1 cellular context compared by ENCODE assay signal in the genomic region with DNA sequence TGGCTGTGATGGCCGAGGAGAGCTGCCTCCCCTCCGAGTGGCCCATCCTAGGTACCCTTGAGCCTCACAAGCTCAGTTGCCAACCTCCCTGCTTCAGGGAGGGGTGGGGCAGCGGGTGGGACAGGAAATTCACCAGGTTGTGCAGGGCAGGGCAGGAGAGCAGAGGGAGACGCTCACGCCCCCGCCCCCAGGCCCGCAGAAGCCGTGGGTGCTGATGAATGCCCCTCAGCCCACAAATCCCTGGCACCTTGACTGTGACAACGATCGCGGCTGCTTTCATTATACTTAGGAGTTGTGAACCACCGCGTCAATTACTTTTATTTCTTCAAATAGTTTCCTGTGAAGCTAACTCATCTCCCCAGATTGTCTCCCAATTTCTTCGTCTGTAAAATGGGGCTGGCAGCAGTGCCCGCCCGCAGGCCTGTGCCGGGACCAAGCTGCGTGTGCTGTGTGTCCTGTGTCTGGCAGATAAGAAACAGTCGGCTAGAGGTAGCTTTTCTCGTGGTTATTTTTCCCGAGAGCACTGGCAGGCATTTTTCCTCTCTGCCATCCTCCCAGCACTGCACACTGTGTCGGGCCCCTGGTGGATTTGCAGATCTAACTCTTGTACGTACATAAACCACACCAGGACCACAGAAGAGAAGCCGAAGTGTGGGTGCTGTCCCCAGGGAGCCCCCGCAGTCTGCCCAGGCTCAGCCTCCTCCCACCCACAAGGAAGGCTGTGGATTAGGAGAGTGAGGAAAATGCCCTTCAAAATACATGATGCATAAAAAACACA.
TF ChIP-seq lines count a peak whose summit lies in the region.

No MANE protein-coding gene starts in this region.

TF ChIP-seq in HEK293, 187 proteins besides CTCF, POLR2A, EP300 and RAD21 (continued from another document):
- TF ChIP-seq, protein P1, sequence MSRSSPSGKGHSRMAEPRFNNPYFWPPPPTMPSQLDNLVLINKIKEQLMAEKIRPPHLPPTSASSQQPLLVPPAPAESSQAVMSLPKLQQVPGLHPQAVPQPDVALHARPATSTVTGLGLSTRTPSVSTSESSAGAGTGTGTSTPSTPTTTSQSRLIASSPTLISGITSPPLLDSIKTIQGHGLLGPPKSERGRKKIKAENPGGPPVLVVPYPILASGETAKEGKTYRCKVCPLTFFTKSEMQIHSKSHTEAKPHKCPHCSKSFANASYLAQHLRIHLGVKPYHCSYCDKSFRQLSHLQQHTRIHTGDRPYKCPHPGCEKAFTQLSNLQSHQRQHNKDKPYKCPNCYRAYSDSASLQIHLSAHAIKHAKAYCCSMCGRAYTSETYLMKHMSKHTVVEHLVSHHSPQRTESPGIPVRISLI (tag by site-specific recombination; IDR thresholded peaks at IDR 0.05): no peak
- TF ChIP-seq ZNF23 (tag by site-specific recombination; IDR thresholded peaks at IDR 0.05; ENCODE audit: borderline replicate concordance) (no peak), TCF7L2 (IDR thresholded peaks at IDR 0.05; ENCODE audit: borderline replicate concordance, low read depth, low read length) (no peak)
- TF ChIP-seq, protein P2, sequence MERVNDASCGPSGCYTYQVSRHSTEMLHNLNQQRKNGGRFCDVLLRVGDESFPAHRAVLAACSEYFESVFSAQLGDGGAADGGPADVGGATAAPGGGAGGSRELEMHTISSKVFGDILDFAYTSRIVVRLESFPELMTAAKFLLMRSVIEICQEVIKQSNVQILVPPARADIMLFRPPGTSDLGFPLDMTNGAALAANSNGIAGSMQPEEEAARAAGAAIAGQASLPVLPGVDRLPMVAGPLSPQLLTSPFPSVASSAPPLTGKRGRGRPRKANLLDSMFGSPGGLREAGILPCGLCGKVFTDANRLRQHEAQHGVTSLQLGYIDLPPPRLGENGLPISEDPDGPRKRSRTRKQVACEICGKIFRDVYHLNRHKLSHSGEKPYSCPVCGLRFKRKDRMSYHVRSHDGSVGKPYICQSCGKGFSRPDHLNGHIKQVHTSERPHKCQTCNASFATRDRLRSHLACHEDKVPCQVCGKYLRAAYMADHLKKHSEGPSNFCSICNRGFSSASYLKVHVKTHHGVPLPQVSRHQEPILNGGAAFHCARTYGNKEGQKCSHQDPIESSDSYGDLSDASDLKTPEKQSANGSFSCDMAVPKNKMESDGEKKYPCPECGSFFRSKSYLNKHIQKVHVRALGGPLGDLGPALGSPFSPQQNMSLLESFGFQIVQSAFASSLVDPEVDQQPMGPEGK (tag by site-specific recombination; IDR thresholded peaks at IDR 0.05): no peak
